ENCODE assay signal across 9 cellular contexts in the genomic region with DNA sequence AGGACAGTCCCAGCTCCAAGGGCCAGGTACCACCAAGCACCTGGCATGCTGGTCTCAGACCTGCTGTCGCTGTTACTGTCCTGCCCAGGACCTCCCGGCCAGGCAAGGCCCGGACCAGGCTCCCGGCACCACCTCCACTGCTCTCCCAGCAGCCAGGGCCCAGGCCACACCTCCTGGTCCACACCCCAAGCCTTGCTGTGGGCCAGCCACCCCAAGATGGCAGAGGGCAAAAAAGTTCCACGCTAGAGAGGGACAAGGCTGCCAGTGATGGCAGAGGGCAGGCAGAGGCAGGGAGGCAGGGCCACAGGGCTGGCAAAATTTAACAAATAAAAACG. TPM values are rescaled to one million over a fixed set of nuclear protein-coding genes. Genes with fewer than 3 reads are reported as not detected.
DNase-seq lines count a peak whose midpoint lies in the region; ATAC-seq, FAIRE-seq and TF ChIP-seq lines count a peak whose summit lies in the region.
"Had no signal": no experiment of that assay in that cellular context is flagged by ENCODE, and none has a peak within 500 bp of the region (broad histone marks: within the 10 kb centered on the region; RNA-seq: fewer than 3 reads in every experiment).

No MANE protein-coding gene starts in this region.

- DNase-seq in natural killer cell (no peak), K562 (ENCODE audit: extremely low read depth in 1 of 4, low spot score in 3 of 4) (no peak), vagina (ENCODE audit: extremely low spot score in 2 of 2) (no peak), DMS 273 treated with DMSO at 0.1 percent for 48 hours (lab: John Stamatoyannopoulos, UW) (no peak), NCI-H524 (lab: John Stamatoyannopoulos, UW) (no peak), NCI-H2227 (lab: John Stamatoyannopoulos, UW; ENCODE audit: unreplicated experiment) (no peak)
- no peak for DNase-seq in natural killer cell treated with Interleukin-12 subunit alpha and Interleukin-12 subunit beta and Interleukin-15 and Interleukin-18, amount 100 ng/mL, for 72 hours (ENCODE audit: low spot score)

- WGBS in K562 (ENCODE audit: insufficient coverage, low coverage, missing lambda C conversion rate) = 63% methylated on average over 6 of the region's 6 CpGs

- POLR2A ChIA-PET in K562 (lab: Yijun Ruan, JAX) = interaction anchor here (0.6 to 2.4 kb wide), 11 partner anchors 9 to 788 kb away, joined by 3 to 12 read pairs (median 5); no protein-coding TSS in a partner anchor

- H3K9me3 ChIP-seq in K562 (replicated peaks; ENCODE audit: control insufficient read depth, insufficient read depth, low read depth, low read length) (no peaks in the 10 kb centered on the region), muscle layer of colon (ENCODE audit: low read length) (no peaks in the 10 kb centered on the region), vagina (no peaks in the 10 kb centered on the region)

- peaks cover 0 to 5% of the 10 kb centered on the region in 2 donors for H3K4me1 Mint-ChIP-seq in natural killer cell
- no peaks in the 10 kb centered on the region for H3K4me1 Mint-ChIP-seq in natural killer cell treated with Interleukin-12 subunit alpha and Interleukin-12 subunit beta and Interleukin-15 and Interleukin-18, amount 100 ng/mL, for 72 hours (ENCODE audit: low read depth in 2 of 2)

- no peak overlapping the region for H3K4me3 ChIP-seq in K562
- H3K4me3 ChIP-seq in muscle layer of colon (ENCODE audit: low read depth in 1 of 2, low read length in 2 of 2) = peak overlapping the region in 1 of 2 donors; percentile 6
- peak overlapping the region in 1 of 2 donors; percentile 75 for H3K4me3 ChIP-seq in vagina

- TF ChIP-seq RAD21 in K562 (CRISPR knock-in tag; conservative IDR thresholded peaks at IDR 0.05 in 1 of 2, IDR thresholded peaks at IDR 0.05 in 1 of 2) = no peak

- BruUV-seq in K562 (replicated peaks; lab: Mats Ljungman, UMichigan) = no TSS peak

- no peaks in the 10 kb centered on the region for H3K27me3 Mint-ChIP-seq in natural killer cell (ENCODE audit: low read depth in 2 of 2)
- no peaks in the 10 kb centered on the region for H3K27me3 Mint-ChIP-seq in natural killer cell treated with Interleukin-12 subunit alpha and Interleukin-12 subunit beta and Interleukin-15 and Interleukin-18, amount 100 ng/mL, for 72 hours

- no peak for FAIRE-seq in K562 (lab: Jason Lieb, UNC)

- in situ Hi-C loops in K562 (cut with MboI) = no loop called here

- H3K9me1 ChIP-seq in K562 (ENCODE audit: control insufficient read depth, insufficient read depth, low read length) = no peaks in the 10 kb centered on the region

- no peaks in the 10 kb centered on the region for H4K20me1 ChIP-seq in K562 (replicated peaks; ENCODE audit: control insufficient read depth, insufficient read depth, low read length)

- H3K36me3 ChIP-seq in K562 (ENCODE audit: control insufficient read depth, insufficient read depth, low read length) = peaks cover 26% of the 10 kb centered on the region; the same call in 1 of the 3 replicates
- H3K36me3 ChIP-seq in muscle layer of colon (ENCODE audit: insufficient read depth, low read length) = no peaks in the 10 kb centered on the region
- no peaks in the 10 kb centered on the region for H3K36me3 ChIP-seq in vagina

- intact Hi-C loops in natural killer cell (cut with micrococcal nuclease) (loop anchor here (10.0 kb wide), 1 partner anchor 48 kb away; no protein-coding TSS in a partner anchor), K562 (cut with micrococcal nuclease) (no loop called here), vagina (cut with DNase I) (loop anchor here (10.0 kb wide), 1 partner anchor 48 kb away; no protein-coding TSS in a partner anchor)

- H3K79me2 ChIP-seq in K562 (ENCODE audit: control insufficient read depth, insufficient read depth, low read length) = no peaks in the 10 kb centered on the region; the same call in 2 of the 3 replicates

- no peaks in the 10 kb centered on the region for H3K36me3 Mint-ChIP-seq in natural killer cell
- H3K36me3 Mint-ChIP-seq in natural killer cell treated with Interleukin-12 subunit alpha and Interleukin-12 subunit beta and Interleukin-15 and Interleukin-18, amount 100 ng/mL, for 72 hours = no peaks in the 10 kb centered on the region

- peak overlapping the region; percentile 51; the same call in 1 of the 2 replicates for H3K4me2 ChIP-seq in K562 (ENCODE audit: insufficient read depth, low read length)

- TF ChIP-seq CTCF in natural killer cell (IDR thresholded peaks at IDR 0.05) (no peak), K562 (IDR thresholded peaks at IDR 0.05 in 2 of 3, conservative IDR thresholded peaks at IDR 0.05 in 1 of 3; ENCODE audit: insufficient read depth in 2 of 3, low read depth in 1 of 3, low read length in 3 of 3) (no peak), vagina (IDR thresholded peaks at IDR 0.05) (no peak)

- H3K27ac ChIP-seq in K562 (ENCODE audit: extremely low read depth, low read depth, low read length) (no peak overlapping the region), muscle layer of colon (ENCODE audit: low read depth, low read length) (peak overlapping the region; percentile 90), vagina (peak overlapping the region; percentile 82)

- ATAC-seq in natural killer cell (no peak), K562 (no peak)
- ATAC-seq in natural killer cell treated with Interleukin-12 subunit alpha and Interleukin-12 subunit beta and Interleukin-15 and Interleukin-18, amount 100 ng/mL, for 72 hours = no peak

- peaks cover 11 to 95% of the 10 kb centered on the region in 2 experiments for H3K4me1 ChIP-seq in K562 (replicated peaks in 1 of 2; ENCODE audit: control insufficient read depth in 2 of 2, insufficient read depth in 2 of 2, low read length in 2 of 2)
- peaks cover 32% of the 10 kb centered on the region for H3K4me1 ChIP-seq in muscle layer of colon (ENCODE audit: insufficient read depth, low read length)
- H3K4me1 ChIP-seq in vagina = peaks cover 39% of the 10 kb centered on the region

- H3K9ac ChIP-seq in K562 (ENCODE audit: insufficient read depth in 1 of 2, low read depth in 2 of 2, low read length in 2 of 2) (peak overlapping the region; percentile 8 to 71; a peak in 3 of 4 replicates), muscle layer of colon (ENCODE audit: low read length) (peak overlapping the region; percentile 9)

- no peak for TF ChIP-seq POLR2A in K562 (conservative IDR thresholded peaks at IDR 0.05)
- TF ChIP-seq POLR2A in vagina (IDR thresholded peaks at IDR 0.05) = no peak

- H3K27me3 ChIP-seq in K562 (ENCODE audit: control insufficient read depth in 2 of 2, insufficient read depth in 2 of 2, low read length in 2 of 2) (no peaks in the 10 kb centered on the region), muscle layer of colon (ENCODE audit: control insufficient read depth in 1 of 2, insufficient read depth in 2 of 2, low read length in 2 of 2) (no peaks in the 10 kb centered on the region), vagina (no peaks in the 10 kb centered on the region)

- H3K4me3 Mint-ChIP-seq in natural killer cell = peak overlapping the region; percentile 84
- H3K4me3 Mint-ChIP-seq in natural killer cell treated with Interleukin-12 subunit alpha and Interleukin-12 subunit beta and Interleukin-15 and Interleukin-18, amount 100 ng/mL, for 72 hours = no peak overlapping the region

- no peak for TF ChIP-seq EP300 in K562 (IDR thresholded peaks at IDR 0.05; ENCODE audit: low read length)

- no peaks in the 10 kb centered on the region for H3K9me3 Mint-ChIP-seq in natural killer cell
- H3K9me3 Mint-ChIP-seq in natural killer cell treated with Interleukin-12 subunit alpha and Interleukin-12 subunit beta and Interleukin-15 and Interleukin-18, amount 100 ng/mL, for 72 hours = no peaks in the 10 kb centered on the region
- H3K9me3 Mint-ChIP-seq: T-helper 2 cell treated with Interferon-gamma antibody and Interleukin-4, amounts not matched to agents 5 μg/mL and 100 μg/mL, for 36 hours had no signal

- CTCF ChIA-PET in K562 (lab: Yijun Ruan, JAX; ENCODE audit: low intra/inter-chr PET ratio) = no interaction called here

- H2AFZ ChIP-seq in K562 (ENCODE audit: low read depth, low read length) = no peak overlapping the region

- peak overlapping the region; percentile 48 to 66 for H3K27ac Mint-ChIP-seq in natural killer cell
- H3K27ac Mint-ChIP-seq in natural killer cell treated with Interleukin-12 subunit alpha and Interleukin-12 subunit beta and Interleukin-15 and Interleukin-18, amount 100 ng/mL, for 72 hours = no peak overlapping the region

RNA-seq across cellular contexts. Expression of gene DNLZ, which starts 1.1 kb away (rescaled TPM):
- total RNA-seq in natural killer cell = 10 to 100 TPM; 24.6 to 34.8 (median 28.9) TPM
- 10 to 100 TPM; 30.0 to 41.2 TPM for total RNA-seq in natural killer cell treated with Interleukin-12 subunit alpha and Interleukin-12 subunit beta and Interleukin-15 and Interleukin-18, amount 100 ng/mL, for 72 hours
- 3.5 and 12.0 TPM in 2 replicates for total RNA-seq in K562 (2011; cell fraction: chromatin; rRNA removed; ENCODE audit: low replicate concordance)
- total RNA-seq in K562 (2011; cell fraction: nucleolus; rRNA removed) = 9.3 and 11.7 TPM in 2 replicates
- 3.4 and 4.8 TPM in 2 replicates for total RNA-seq in K562 (2011; cell fraction: nucleoplasm; rRNA removed)
- 44.6 and 56.7 TPM in 2 replicates for total RNA-seq in K562 (2014; rRNA removed)
- 2.2 and 3.4 TPM in 2 replicates for total RNA-seq in K562 (2014; rRNA removed; fragmentation: Illumina TruSeq; extraction: Trizol)
- 10.0 and 10.8 TPM in 2 replicates for total RNA-seq in K562 (2015; rRNA removed; fragmentation: Illumina TruSeq; extraction: Trizol)
- total RNA-seq in K562 (2021) = 25.6 and 25.8 TPM in 2 replicates
- polyA plus RNA-seq in K562 (2011; rRNA removed) = 3.1 and 3.2 TPM in 2 replicates
- 7.6 and 27.3 TPM in 2 replicates for polyA plus RNA-seq in K562 (2011; cell fraction: cytosol; rRNA removed)
- 4.2 and 7.4 TPM in 2 replicates for polyA plus RNA-seq in K562 (2011; cell fraction: nucleus; rRNA removed)
- 8.5 and 15.9 TPM in 2 replicates for polyA plus RNA-seq in K562 (2012)
- 2.2 and 4.2 TPM in 2 replicates for polyA plus RNA-seq in K562 (2014; fragmentation: Illumina TruSeq; extraction: Trizol)
- polyA plus RNA-seq in K562 (2014; fragmentation: Nextera tagmentation; extraction: Ambion mirVana) = under 1 TPM; 0.17 to 0.36 TPM
- 22.1 and 29.8 TPM in 2 replicates for polyA plus RNA-seq in K562 (2014; rRNA removed)
- polyA minus RNA-seq in K562 (2011; rRNA and poly(A)+ RNA removed) = 0.28 TPM in 1 of 2 replicates, not detected in the other
- 2.6 and 3.4 TPM in 2 replicates for polyA minus RNA-seq in K562 (2011; cell fraction: cytosol; rRNA and poly(A)+ RNA removed)
- 2.9 and 3.6 TPM in 2 replicates for polyA minus RNA-seq in K562 (2011; cell fraction: nucleus; rRNA and poly(A)+ RNA removed)
- total RNA-seq in vagina = 25.0 TPM

RNA-seq across cellular contexts. Expression of gene CARD9, which starts 11.1 kb away (rescaled TPM):
- 1 to 10 TPM; 1.6 to 4.2 (median 4.0) TPM for total RNA-seq in natural killer cell
- 1 to 10 TPM; 2.8 to 9.4 TPM for total RNA-seq in natural killer cell treated with Interleukin-12 subunit alpha and Interleukin-12 subunit beta and Interleukin-15 and Interleukin-18, amount 100 ng/mL, for 72 hours
- 37.4 and 149 TPM in 2 replicates for total RNA-seq in K562 (2011; cell fraction: chromatin; rRNA removed; ENCODE audit: low replicate concordance)
- 92.6 and 92.9 TPM in 2 replicates for total RNA-seq in K562 (2011; cell fraction: nucleolus; rRNA removed)
- 39.7 and 46.5 TPM in 2 replicates for total RNA-seq in K562 (2011; cell fraction: nucleoplasm; rRNA removed)
- 37.6 and 40.1 TPM in 2 replicates for total RNA-seq in K562 (2014; rRNA removed)
- 3.5 and 3.6 TPM in 2 replicates for total RNA-seq in K562 (2014; rRNA removed; fragmentation: Illumina TruSeq; extraction: Trizol)
- total RNA-seq in K562 (2015; rRNA removed; fragmentation: Illumina TruSeq; extraction: Trizol) = 14.6 and 15.8 TPM in 2 replicates
- 35.6 and 42.7 TPM in 2 replicates for total RNA-seq in K562 (2021)
- 9.7 and 27.8 TPM in 2 replicates for polyA plus RNA-seq in K562 (2011; rRNA removed)
- 10.5 and 13.4 TPM in 2 replicates for polyA plus RNA-seq in K562 (2011; cell fraction: cytosol; rRNA removed)
- polyA plus RNA-seq in K562 (2011; cell fraction: nucleus; rRNA removed) = 231 and 234 TPM in 2 replicates
- 21.9 and 61.0 TPM in 2 replicates for polyA plus RNA-seq in K562 (2012)
- 4.7 and 13.2 TPM in 2 replicates for polyA plus RNA-seq in K562 (2014; fragmentation: Illumina TruSeq; extraction: Trizol)
- 1 to 10 TPM; 1.7 to 2.0 TPM for polyA plus RNA-seq in K562 (2014; fragmentation: Nextera tagmentation; extraction: Ambion mirVana)
- polyA plus RNA-seq in K562 (2014; rRNA removed) = 40.4 and 53.0 TPM in 2 replicates
- polyA minus RNA-seq in K562 (2011; rRNA and poly(A)+ RNA removed) = 4.8 and 5.0 TPM in 2 replicates
- 7.2 and 12.8 TPM in 2 replicates for polyA minus RNA-seq in K562 (2011; cell fraction: cytosol; rRNA and poly(A)+ RNA removed)
- 25.8 and 55.4 TPM in 2 replicates for polyA minus RNA-seq in K562 (2011; cell fraction: nucleus; rRNA and poly(A)+ RNA removed)
- total RNA-seq in vagina = 16.9 TPM

RNA-seq across cellular contexts. Expression of gene GPSM1, which starts 35.1 kb away (rescaled TPM):
- total RNA-seq in natural killer cell = 1 to 10 TPM; 2.6 to 4.2 (median 3.4) TPM
- total RNA-seq in natural killer cell treated with Interleukin-12 subunit alpha and Interleukin-12 subunit beta and Interleukin-15 and Interleukin-18, amount 100 ng/mL, for 72 hours = 1 to 10 TPM; 1.7 to 2.3 TPM
- total RNA-seq in K562 (2011; cell fraction: chromatin; rRNA removed; ENCODE audit: low replicate concordance) = 13.9 and 58.1 TPM in 2 replicates
- 30.3 and 36.2 TPM in 2 replicates for total RNA-seq in K562 (2011; cell fraction: nucleolus; rRNA removed)
- total RNA-seq in K562 (2011; cell fraction: nucleoplasm; rRNA removed) = 16.3 and 19.9 TPM in 2 replicates
- total RNA-seq in K562 (2014; rRNA removed) = 12.7 and 16.0 TPM in 2 replicates
- total RNA-seq in K562 (2014; rRNA removed; fragmentation: Illumina TruSeq; extraction: Trizol) = 0.54 and 0.76 TPM in 2 replicates
- 3.1 and 4.1 TPM in 2 replicates for total RNA-seq in K562 (2015; rRNA removed; fragmentation: Illumina TruSeq; extraction: Trizol)
- 12.4 and 14.2 TPM in 2 replicates for total RNA-seq in K562 (2021)
- 5.4 and 6.7 TPM in 2 replicates for polyA plus RNA-seq in K562 (2011; rRNA removed)
- polyA plus RNA-seq in K562 (2011; cell fraction: cytosol; rRNA removed) = 5.4 and 23.3 TPM in 2 replicates
- 21.3 and 47.7 TPM in 2 replicates for polyA plus RNA-seq in K562 (2011; cell fraction: nucleus; rRNA removed)
- polyA plus RNA-seq in K562 (2012) = 5.3 and 13.8 TPM in 2 replicates
- polyA plus RNA-seq in K562 (2014; fragmentation: Illumina TruSeq; extraction: Trizol) = 1.9 and 5.2 TPM in 2 replicates
- polyA plus RNA-seq in K562 (2014; fragmentation: Nextera tagmentation; extraction: Ambion mirVana) = under 1 TPM; 0.04 to 0.10 TPM
- 9.2 and 10.1 TPM in 2 replicates for polyA plus RNA-seq in K562 (2014; rRNA removed)
- 1.4 and 3.0 TPM in 2 replicates for polyA minus RNA-seq in K562 (2011; rRNA and poly(A)+ RNA removed)
- 7.8 and 9.2 TPM in 2 replicates for polyA minus RNA-seq in K562 (2011; cell fraction: cytosol; rRNA and poly(A)+ RNA removed)
- polyA minus RNA-seq in K562 (2011; cell fraction: nucleus; rRNA and poly(A)+ RNA removed) = 12.7 and 13.3 TPM in 2 replicates
- 35.4 TPM for total RNA-seq in vagina

RNA-seq across cellular contexts. Expression of gene SNAPC4, which starts 37.6 kb away (rescaled TPM):
- 10 to 100 TPM in 1 of 3 donors, 1 to 10 TPM in 2; 9.0 to 11.3 (median 9.4) TPM for total RNA-seq in natural killer cell
- total RNA-seq in natural killer cell treated with Interleukin-12 subunit alpha and Interleukin-12 subunit beta and Interleukin-15 and Interleukin-18, amount 100 ng/mL, for 72 hours = 10 to 100 TPM; 11.3 to 48.5 TPM
- total RNA-seq in K562 (2011; cell fraction: chromatin; rRNA removed; ENCODE audit: low replicate concordance) = 42.9 and 79.4 TPM in 2 replicates
- 32.0 TPM in 2 replicates for total RNA-seq in K562 (2011; cell fraction: nucleolus; rRNA removed)
- total RNA-seq in K562 (2011; cell fraction: nucleoplasm; rRNA removed) = 23.1 and 26.3 TPM in 2 replicates
- 14.4 and 15.8 TPM in 2 replicates for total RNA-seq in K562 (2014; rRNA removed)
- total RNA-seq in K562 (2014; rRNA removed; fragmentation: Illumina TruSeq; extraction: Trizol) = 7.1 and 8.8 TPM in 2 replicates
- total RNA-seq in K562 (2015; rRNA removed; fragmentation: Illumina TruSeq; extraction: Trizol) = 9.3 and 11.1 TPM in 2 replicates
- 17.1 and 18.7 TPM in 2 replicates for total RNA-seq in K562 (2021)
- polyA plus RNA-seq in K562 (2011; rRNA removed) = 4.4 and 4.5 TPM in 2 replicates
- polyA plus RNA-seq in K562 (2011; cell fraction: cytosol; rRNA removed) = 3.2 and 7.4 TPM in 2 replicates
- 16.1 and 32.6 TPM in 2 replicates for polyA plus RNA-seq in K562 (2011; cell fraction: nucleus; rRNA removed)
- 9.7 and 10.5 TPM in 2 replicates for polyA plus RNA-seq in K562 (2012)
- polyA plus RNA-seq in K562 (2014; fragmentation: Illumina TruSeq; extraction: Trizol) = 8.8 and 9.0 TPM in 2 replicates
- under 1 TPM; 0.21 to 0.46 TPM for polyA plus RNA-seq in K562 (2014; fragmentation: Nextera tagmentation; extraction: Ambion mirVana)
- 18.7 and 21.8 TPM in 2 replicates for polyA plus RNA-seq in K562 (2014; rRNA removed)
- polyA minus RNA-seq in K562 (2011; rRNA and poly(A)+ RNA removed) = 6.7 and 10.2 TPM in 2 replicates
- polyA minus RNA-seq in K562 (2011; cell fraction: cytosol; rRNA and poly(A)+ RNA removed) = 6.1 and 7.4 TPM in 2 replicates
- polyA minus RNA-seq in K562 (2011; cell fraction: nucleus; rRNA and poly(A)+ RNA removed) = 8.3 and 11.7 TPM in 2 replicates
- 3.2 TPM for total RNA-seq in vagina

RNA-seq across cellular contexts. Expression of gene ENTR1, which starts 48.0 kb away (rescaled TPM):
- total RNA-seq in natural killer cell (10 to 100 TPM; 38.7 to 62.3 (median 41.6) TPM), K562 (2014; rRNA removed) (79.0 and 88.8 TPM in 2 replicates), K562 (2014; rRNA removed; fragmentation: Illumina TruSeq; extraction: Trizol) (38.1 and 38.3 TPM in 2 replicates), K562 (2015; rRNA removed; fragmentation: Illumina TruSeq; extraction: Trizol) (61.3 and 65.5 TPM in 2 replicates), K562 (2021) (101 and 104 TPM in 2 replicates), vagina (60.4 TPM)
- 10 to 100 TPM; 24.1 to 86.6 TPM for total RNA-seq in natural killer cell treated with Interleukin-12 subunit alpha and Interleukin-12 subunit beta and Interleukin-15 and Interleukin-18, amount 100 ng/mL, for 72 hours
- 129 and 278 TPM in 2 replicates for total RNA-seq in K562 (2011; cell fraction: chromatin; rRNA removed; ENCODE audit: low replicate concordance)
- 185 and 197 TPM in 2 replicates for total RNA-seq in K562 (2011; cell fraction: nucleolus; rRNA removed)
- total RNA-seq in K562 (2011; cell fraction: nucleoplasm; rRNA removed) = 143 and 151 TPM in 2 replicates
- polyA plus RNA-seq in K562 (2011; rRNA removed) (77.3 and 92.6 TPM in 2 replicates), K562 (2014; fragmentation: Illumina TruSeq; extraction: Trizol) (72.6 and 75.9 TPM in 2 replicates), K562 (2014; fragmentation: Nextera tagmentation; extraction: Ambion mirVana) (1 to 10 TPM; 6.7 to 9.6 TPM), K562 (2014; rRNA removed) (106 and 108 TPM in 2 replicates)
- 45.3 and 59.9 TPM in 2 replicates for polyA plus RNA-seq in K562 (2011; cell fraction: cytosol; rRNA removed)
- polyA plus RNA-seq in K562 (2011; cell fraction: nucleus; rRNA removed) = 432 and 490 TPM in 2 replicates
- 54.6 and 62.9 TPM in 2 replicates for polyA plus RNA-seq in K562 (2012)
- polyA minus RNA-seq in K562 (2011; rRNA and poly(A)+ RNA removed) = 19.2 and 21.9 TPM in 2 replicates
- polyA minus RNA-seq in K562 (2011; cell fraction: cytosol; rRNA and poly(A)+ RNA removed) = 33.9 and 46.1 TPM in 2 replicates
- polyA minus RNA-seq in K562 (2011; cell fraction: nucleus; rRNA and poly(A)+ RNA removed) = 76.5 and 84.3 TPM in 2 replicates

Comparison
In these comparisons a context has a peak if more than half of its experiments do, and no peak if none do; other contexts are left out.
1. H3K27ac Mint-ChIP-seq: peak in natural killer cell (2 of 2); none in natural killer cell treated with Interleukin-12 subunit alpha and Interleukin-12 subunit beta and Interleukin-15 and Interleukin-18, amount 100 ng/mL, for 72 hours (0 of 2).